ENCODE assay signal across 8 cellular contexts in the genomic region with DNA sequence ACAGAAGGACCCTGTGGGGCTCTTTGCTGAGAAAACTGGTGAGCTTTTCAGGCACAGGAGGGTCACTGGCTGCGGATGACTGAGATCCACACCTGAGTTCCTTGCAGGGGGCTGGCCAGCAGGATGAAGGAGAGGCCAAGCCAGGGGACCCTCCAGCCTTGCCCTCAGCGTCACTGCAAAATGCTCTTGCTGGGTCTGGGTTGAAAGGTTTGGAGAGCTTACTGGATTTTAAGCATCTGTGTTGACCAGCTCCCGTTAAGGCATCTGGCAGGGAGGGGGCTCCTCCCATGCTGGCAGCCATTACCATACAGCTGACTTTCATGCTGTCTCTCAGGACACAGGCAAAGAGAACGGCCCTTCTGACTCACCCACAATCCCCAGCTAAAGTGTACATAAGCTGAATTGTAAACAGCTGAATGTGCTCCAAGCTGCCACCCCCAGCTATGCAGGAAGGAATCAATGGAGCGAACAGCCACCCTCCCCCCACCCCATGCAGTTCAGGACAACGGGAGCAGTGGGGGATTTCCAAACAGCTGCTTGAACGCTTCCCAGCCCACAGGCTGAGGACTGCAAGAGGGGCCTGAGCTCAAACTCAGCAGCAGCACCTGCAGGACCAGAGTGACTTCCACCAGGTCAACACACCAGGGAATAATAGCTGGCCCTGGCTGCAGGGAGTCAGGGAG. TPM values are rescaled to one million over a fixed set of nuclear protein-coding genes. Genes with fewer than 3 reads are reported as not detected.
DNase-seq lines count a peak whose midpoint lies in the region; ATAC-seq, FAIRE-seq and TF ChIP-seq lines count a peak whose summit lies in the region.

No MANE protein-coding gene starts in this region.

- no peaks in the 10 kb centered on the region for H3K27me3 ChIP-seq in pancreas

- H3K36me3 ChIP-seq in pancreas, result no peaks in the 10 kb centered on the region

- H3K4me1 Mint-ChIP-seq in activated naive CD4-positive, alpha-beta T cell treated with anti-CD3 and anti-CD28 coated beads, Interleukin-2, amount 10 ng/mL, durations not matched to agents 7 days and 5 days, result peaks cover 19% of the 10 kb centered on the region

- CTCF ChIA-PET in activated naive CD4-positive, alpha-beta T cell treated with anti-CD3 and anti-CD28 coated beads, Interleukin-2, amount 10 ng/mL, durations not matched to agents 7 days and 5 days (lab: Charles Lee), result interaction anchor here (0.6 to 1.4 kb wide), 4 partner anchors 10 to 180 kb away, joined by 3 to 7 read pairs (median 3); no protein-coding TSS in a partner anchor

- H3K4me1 ChIP-seq in pancreas, result peaks cover 63 to 98% (median 95%) of the 10 kb centered on the region in 3 donors

- no peak overlapping the region for H3K4me3 Mint-ChIP-seq in activated naive CD4-positive, alpha-beta T cell treated with anti-CD3 and anti-CD28 coated beads, Interleukin-2, amount 10 ng/mL, durations not matched to agents 7 days and 5 days

- peak overlapping the region in 2 of 4 donors; percentile 0 to 9 for H3K4me3 ChIP-seq in pancreas

- H3K9me3 Mint-ChIP-seq in activated naive CD4-positive, alpha-beta T cell treated with anti-CD3 and anti-CD28 coated beads, Interleukin-2, amount 10 ng/mL, durations not matched to agents 7 days and 5 days, result no peaks in the 10 kb centered on the region

- intact Hi-C loops in pancreas (cut with DNase I), result no loop called here

- H3K36me3 Mint-ChIP-seq in activated naive CD4-positive, alpha-beta T cell treated with anti-CD3 and anti-CD28 coated beads, Interleukin-2, amount 10 ng/mL, durations not matched to agents 7 days and 5 days, result peaks cover 28% of the 10 kb centered on the region

- peak overlapping the region; percentile 45 to 89 (median 70) for H3K27ac ChIP-seq in pancreas

- DNase-seq in Ammon's horn (ENCODE audit: low spot score) (peak; percentile 92), NCI-H1092 treated with DMSO at 0.1 percent for 48 hours (lab: John Stamatoyannopoulos, UW) (peak; percentile 99), T1000 (lab: John Stamatoyannopoulos, UW) (peak; percentile 68), glomerular visceral epithelial cell (ENCODE audit: extremely low spot score) (peak; percentile 98), pancreas (peak in 5 of 6 donors; percentile 81 to 91 (median 87))
- no peak for DNase-seq in activated T-cell treated with anti-CD3 and anti-CD28 coated beads, Interleukin-2, amount 50 U/mL, for 48 hours
- no peak for DNase-seq in activated naive CD4-positive, alpha-beta T cell treated with anti-CD3 and anti-CD28 coated beads, Interleukin-2, amount 10 ng/mL, durations not matched to agents 7 days and 5 days

- no peak for FAIRE-seq in pancreas (lab: Jason Lieb, UNC)

- H3K27me3 Mint-ChIP-seq in activated naive CD4-positive, alpha-beta T cell treated with anti-CD3 and anti-CD28 coated beads, Interleukin-2, amount 10 ng/mL, durations not matched to agents 7 days and 5 days, result no peaks in the 10 kb centered on the region

- no peak for TF ChIP-seq CTCF in pancreas (IDR thresholded peaks at IDR 0.05)

- ATAC-seq in pancreas (peak; percentile 83 to 88 (median 86)), GM21529 (IDR thresholded peaks at IDR 0.05; ENCODE audit: unreplicated experiment) (no peak)

- H3K27ac Mint-ChIP-seq in activated naive CD4-positive, alpha-beta T cell treated with anti-CD3 and anti-CD28 coated beads, Interleukin-2, amount 10 ng/mL, durations not matched to agents 7 days and 5 days, result no peak overlapping the region

- 6 to 10% methylated on average over 7 of the region's 7 CpGs for WGBS in pancreas, 2 donors

- no peaks in the 10 kb centered on the region for H3K9me3 ChIP-seq in pancreas

RNA-seq across cellular contexts. Expression of a gene that starts 21.3 kb away (rescaled TPM):
- not detected for total RNA-seq in pancreas
- polyA plus RNA-seq in pancreas, result under 1 TPM in 1 of 2 donors, not detected in 1; 0.07 TPM

Comparison
In these comparisons a context has a peak if more than half of its experiments do, and no peak if none do; other contexts are left out.
1. DNase-seq: peak in Ammon's horn (single experiment), NCI-H1092 treated with DMSO at 0.1 percent for 48 hours (single experiment), T1000 (single experiment), glomerular visceral epithelial cell (single experiment) and pancreas (5 of 6); none in activated T-cell treated with anti-CD3 and anti-CD28 coated beads, Interleukin-2, amount 50 U/mL, for 48 hours (0 of 2) and activated naive CD4-positive, alpha-beta T cell treated with anti-CD3 and anti-CD28 coated beads, Interleukin-2, amount 10 ng/mL, durations not matched to agents 7 days and 5 days (single experiment).